Comparison of ENCODE assay signal across 8 cellular contexts in genomic region chr1:121117622-121118479, GRCh38.
DNase-seq lines count a peak whose midpoint lies in the region; ATAC-seq, FAIRE-seq and TF ChIP-seq lines count a peak whose summit lies in the region.
"Not testable (repeated sequence)": the region's sequence is repeated elsewhere in the genome, so short reads cannot be mapped to it uniquely, and the experiment has no call there.

No MANE protein-coding gene starts in this region.

- in situ Hi-C loops in brain microvascular endothelial cell (cut with HindIII; ENCODE audit: low pct_ligation_motif_present, low sequenced_read_pairs), result not testable (repeated sequence)

- WGBS in pancreas, 2 donors, result 13 to 30% methylated on average over 40 of the region's 47 CpGs

- H3K9me3 ChIP-seq in pancreas; subcutaneous abdominal adipose tissue (ENCODE audit: control insufficient read depth in 5 of 5, low read length in 5 of 5): not testable (repeated sequence)

- H3K4me3 ChIP-seq in brain microvascular endothelial cell (ENCODE audit: low read depth, low read length) (peak overlapping the region; percentile 52), pancreas (peak overlapping the region in 2 of 4 donors; percentile 26 to 33), subcutaneous abdominal adipose tissue (ENCODE audit: low read depth in 1 of 5, low read length in 5 of 5) (peak overlapping the region in 4 of 5 donors; percentile 57 to 64 (median 62))

- TF ChIP-seq CTCF in brain microvascular endothelial cell (IDR thresholded peaks at IDR 0.05; ENCODE audit: low read depth, low read length, missing control alignments); pancreas (IDR thresholded peaks at IDR 0.05): not testable (repeated sequence)

- ATAC-seq in left colon, result peak; percentile 48
- peak; percentile 24 to 63 (median 36) for ATAC-seq in pancreas

- DNase-seq in COLO668 (lab: John Stamatoyannopoulos, UW; ENCODE audit: unreplicated experiment) (peak; percentile 27), NCI-H1417 (lab: John Stamatoyannopoulos, UW) (peak; percentile 32 to 73 (median 61)), brain microvascular endothelial cell (peak; percentile 16), fibroblast of peridontal ligament (ENCODE audit: extremely low read depth) (peak; percentile 31), left colon (peak; percentile 14 to 25), pancreas (peak in 4 of 6 donors; percentile 19 to 65 (median 47))
- DNase-seq in activated CD4-positive, alpha-beta T cell treated with anti-CD3 and anti-CD28 coated beads, Interleukin-2, amount 10 ng/mL, durations not matched to agents 24 days and 14 days, result peak; percentile 54

- intact Hi-C loops in activated CD4-positive, alpha-beta T cell treated with anti-CD3 and anti-CD28 coated beads, Interleukin-2, amount 10 ng/mL, durations not matched to agents 24 days and 14 days (cut with micrococcal nuclease); left colon (cut with DNase I, micrococcal nuclease); pancreas (cut with DNase I): not testable (repeated sequence)

- H3K27ac ChIP-seq in brain microvascular endothelial cell (peak overlapping the region; percentile 60), pancreas (peak overlapping the region in 2 of 4 donors; percentile 57 to 64)
- H3K27ac ChIP-seq in subcutaneous abdominal adipose tissue (ENCODE audit: low read depth, low read length), result not testable (repeated sequence)

- H3K9ac ChIP-seq in subcutaneous abdominal adipose tissue (ENCODE audit: low read length in 5 of 5), result peak overlapping the region in 1 of 5 donors; percentile 47

- peak overlapping the region; percentile 26 for H3K4me3 Mint-ChIP-seq in activated CD4-positive, alpha-beta T cell treated with anti-CD3 and anti-CD28 coated beads, Interleukin-2, amount 10 ng/mL, durations not matched to agents 24 days and 14 days

- not testable (repeated sequence) for H3K4me1 Mint-ChIP-seq in activated CD4-positive, alpha-beta T cell treated with anti-CD3 and anti-CD28 coated beads, Interleukin-2, amount 10 ng/mL, durations not matched to agents 24 days and 14 days

- not testable (repeated sequence) for H3K27ac Mint-ChIP-seq in activated CD4-positive, alpha-beta T cell treated with anti-CD3 and anti-CD28 coated beads, Interleukin-2, amount 10 ng/mL, durations not matched to agents 24 days and 14 days

- not testable (repeated sequence) for FAIRE-seq in pancreas (lab: Jason Lieb, UNC)

- H3K36me3 Mint-ChIP-seq in activated CD4-positive, alpha-beta T cell treated with anti-CD3 and anti-CD28 coated beads, Interleukin-2, amount 10 ng/mL, durations not matched to agents 24 days and 14 days (ENCODE audit: low read depth), result not testable (repeated sequence)

- H3K27me3 ChIP-seq in brain microvascular endothelial cell (replicated peaks); pancreas; subcutaneous abdominal adipose tissue (ENCODE audit: control insufficient read depth in 5 of 5, insufficient read depth in 4 of 5, low read length in 5 of 5): not testable (repeated sequence)

- H3K27me3 Mint-ChIP-seq in activated CD4-positive, alpha-beta T cell treated with anti-CD3 and anti-CD28 coated beads, Interleukin-2, amount 10 ng/mL, durations not matched to agents 24 days and 14 days, result not testable (repeated sequence)

- not testable (repeated sequence) for H3K4me1 ChIP-seq in pancreas; subcutaneous abdominal adipose tissue (ENCODE audit: control insufficient read depth in 5 of 5, insufficient read depth in 5 of 5, low read length in 5 of 5)

- not testable (repeated sequence) for H3K9me3 Mint-ChIP-seq in activated CD4-positive, alpha-beta T cell treated with anti-CD3 and anti-CD28 coated beads, Interleukin-2, amount 10 ng/mL, durations not matched to agents 24 days and 14 days

- H3K36me3 ChIP-seq in brain microvascular endothelial cell (replicated peaks); pancreas; subcutaneous abdominal adipose tissue (ENCODE audit: control insufficient read depth in 5 of 5, insufficient read depth in 5 of 5, low read length in 5 of 5): not testable (repeated sequence)
